8 cellular contexts compared by ENCODE assay signal in the genomic region with DNA sequence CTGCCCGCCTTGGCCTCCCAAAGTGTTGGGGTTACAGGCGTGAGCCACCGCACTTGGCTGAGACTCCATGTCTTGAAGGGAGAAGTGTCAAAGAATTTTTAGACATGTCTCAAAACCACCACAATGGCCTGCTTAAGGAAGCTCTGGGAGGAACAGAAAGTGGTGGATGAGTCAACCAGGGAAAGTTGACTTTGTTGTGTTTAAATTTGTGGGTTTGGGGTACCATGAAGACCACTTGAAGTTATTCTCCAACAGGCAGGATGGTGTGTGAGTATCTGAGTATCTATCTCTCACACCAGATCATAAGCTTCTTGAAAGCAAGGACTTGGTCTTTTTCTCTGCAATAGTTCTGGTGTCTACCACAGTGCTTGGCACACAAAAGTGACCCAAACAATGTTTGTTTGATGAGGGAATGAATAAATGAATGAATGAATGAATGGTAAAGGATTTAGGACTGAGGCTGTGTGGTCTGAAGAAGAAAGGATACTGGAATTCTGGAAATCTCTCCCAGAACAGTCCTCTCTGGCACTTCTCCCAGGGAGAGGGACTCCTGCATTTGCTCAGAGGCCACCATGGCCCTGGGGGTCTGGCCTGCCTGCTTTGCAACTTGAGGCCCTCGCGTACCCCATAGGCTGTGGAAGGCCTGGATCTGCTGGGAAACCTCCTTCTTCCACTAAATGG.
A peak's percentile ranks its signal among the peaks of the same experiment; 100 is the strongest.
DNase-seq lines count a peak whose midpoint lies in the region; ATAC-seq, FAIRE-seq and TF ChIP-seq lines count a peak whose summit lies in the region.

No MANE protein-coding gene starts in this region.

- no peaks in the 10 kb centered on the region for H3K36me3 ChIP-seq in BLaER1
- no peaks in the 10 kb centered on the region for H3K36me3 ChIP-seq in GM12878 (ENCODE audit: control insufficient read depth in 2 of 2, insufficient read depth in 2 of 2, low read length in 1 of 2)

- no peaks in the 10 kb centered on the region for H3K27me3 ChIP-seq in BLaER1
- H3K27me3 ChIP-seq in GM12878 (replicated peaks in 1 of 2; ENCODE audit: control insufficient read depth in 2 of 2, insufficient read depth in 2 of 2, low read length in 1 of 2): no peaks in the 10 kb centered on the region

- POLR2A ChIA-PET in GM12878 (lab: Charles Lee): interaction anchor here (0.6 to 7.3 kb wide), 18 partner anchors 14 to 183 kb away, joined by 3 to 59 read pairs (median 5); no protein-coding TSS in a partner anchor

- RAD21 ChIA-PET in GM12878 (lab: Charles Lee; ENCODE audit: unreplicated experiment): interaction anchor here (0.8 to 8.7 kb wide), 24 partner anchors 9 to 905 kb away, joined by 3 to 137 read pairs (median 18); no protein-coding TSS in a partner anchor

- peak; percentile 59 for FAIRE-seq in GM12878 (lab: Jason Lieb, UNC)

- WGBS in GM12878 (ENCODE audit: insufficient coverage, insufficient replicate concordance, low lambda C conversion rate, missing lambda C conversion rate): 19% methylated on average over 5 of the region's 5 CpGs

- H3K79me2 ChIP-seq in GM12878 (ENCODE audit: control insufficient read depth, insufficient read depth, low read length): peaks cover 2% of the 10 kb centered on the region; the same call in 1 of the 2 replicates

- intact Hi-C loops in GM12878 (cut with micrococcal nuclease; ENCODE audit: unreplicated experiment): loop anchor here (1.0 to 2.0 kb wide), 4 partner anchors 49 to 185 kb away; no protein-coding TSS in a partner anchor

- no peak for TF ChIP-seq CTCF in GM12878 (IDR thresholded peaks at IDR 0.05 in 2 of 3, conservative IDR thresholded peaks at IDR 0.05 in 1 of 3; ENCODE audit: control insufficient read depth in 2 of 3, extremely low read depth in 1 of 3, insufficient read depth in 1 of 3, low read depth in 3 of 3, low read length in 3 of 3)

- TF ChIP-seq EP300 in GM12878 (IDR thresholded peaks at IDR 0.05; ENCODE audit: borderline replicate concordance in 1 of 2, control insufficient read depth in 1 of 2, low read depth in 2 of 2, low read length in 2 of 2): peak; percentile 90 to 97

- peaks cover 47% of the 10 kb centered on the region for H3K4me1 ChIP-seq in BLaER1
- H3K4me1 ChIP-seq in GM12878 (ENCODE audit: control insufficient read depth, insufficient read depth, low read length): peaks cover 74% of the 10 kb centered on the region

- CTCF ChIA-PET in GM12878 (lab: Yijun Ruan, JAX): interaction anchor here (0.6 to 10.7 kb wide), 21 partner anchors 11 to 656 kb away, joined by 3 to 102 read pairs (median 12); no protein-coding TSS in a partner anchor

- H4K20me1 ChIP-seq in BLaER1 (0 out of 2 replicates have a peak, but pooled peaks cover 4% of the 10 kb centered on the region), GM12878 (ENCODE audit: control insufficient read depth, insufficient read depth) (no peaks in the 10 kb centered on the region)

- no peak for TF ChIP-seq RAD21 in GM12878 (IDR thresholded peaks at IDR 0.05; ENCODE audit: insufficient read depth, low read depth, low read length)

- SMC1A ChIA-PET in GM12878 (lab: Charles Lee; ENCODE audit: uncharacterized antibody, unreplicated experiment): interaction anchor here (0.6 to 12.2 kb wide), 39 partner anchors 8 to 545 kb away, joined by 3 to 423 read pairs (median 6); no protein-coding TSS in a partner anchor

- BruUV-seq in GM12878 (replicated peaks; lab: Mats Ljungman, UMichigan): TSS peak; percentile 86

- H3K4me2 ChIP-seq in BLaER1 (peak overlapping the region; percentile 77), GM12878 (ENCODE audit: control insufficient read depth, insufficient read depth) (peak overlapping the region; percentile 91)

- H3K27ac ChIP-seq in BLaER1 (no peak overlapping the region), GM12878 (ENCODE audit: control insufficient read depth, insufficient read depth) (peak overlapping the region; percentile 93)

- no peak overlapping the region for H3K9ac ChIP-seq in BLaER1
- peak overlapping the region; percentile 71 for H3K9ac ChIP-seq in GM12878 (ENCODE audit: control insufficient read depth, insufficient read depth, low read length)

- H3K4me3 ChIP-seq in BLaER1 (no peak overlapping the region), GM12878 (no peak overlapping the region; the same call in 1 of the 2 replicates)

- peak; percentile 96 for DNase-seq in GM12878 (ENCODE audit: low read depth, low spot score)
- DNase-seq in NCI-H2081 (lab: John Stamatoyannopoulos, UW): no peak
- DNase-seq in SHP77 treated with DMSO at 0.1 percent for 48 hours (lab: John Stamatoyannopoulos, UW): no peak
- DNase-seq in NCI-H187 (lab: John Stamatoyannopoulos, UW): no peak

- peak; percentile 44 for ATAC-seq in GM19351 (IDR thresholded peaks at IDR 0.05; ENCODE audit: unreplicated experiment)
- peak; percentile 31 for ATAC-seq in HG03354 (IDR thresholded peaks at IDR 0.05; ENCODE audit: poor library complexity, severe bottlenecking, unreplicated experiment)
- ATAC-seq in GM12878: peak; percentile 62
- ATAC-seq in esophagus mucosa: no peak

- H2AFZ ChIP-seq in GM12878 (ENCODE audit: control insufficient read depth, low read depth, low read length): no peak overlapping the region

- in situ Hi-C loops in GM12878 (cut with MboI): loop anchor here (5.0 kb wide), 1 partner anchor 85 kb away; no protein-coding TSS in a partner anchor

- TF ChIP-seq POLR2A in GM12878 (IDR thresholded peaks at IDR 0.05; ENCODE audit: low read depth, low read length): no peak

- H3K9me3 ChIP-seq in BLaER1 (no peaks in the 10 kb centered on the region), GM12878 (replicated peaks; ENCODE audit: control insufficient read depth, insufficient read depth, low read length) (no peaks in the 10 kb centered on the region)

TF ChIP-seq in GM12878, 131 proteins besides CTCF, POLR2A, EP300 and RAD21 (continues in another document):
- TF ChIP-seq, protein P1, sequence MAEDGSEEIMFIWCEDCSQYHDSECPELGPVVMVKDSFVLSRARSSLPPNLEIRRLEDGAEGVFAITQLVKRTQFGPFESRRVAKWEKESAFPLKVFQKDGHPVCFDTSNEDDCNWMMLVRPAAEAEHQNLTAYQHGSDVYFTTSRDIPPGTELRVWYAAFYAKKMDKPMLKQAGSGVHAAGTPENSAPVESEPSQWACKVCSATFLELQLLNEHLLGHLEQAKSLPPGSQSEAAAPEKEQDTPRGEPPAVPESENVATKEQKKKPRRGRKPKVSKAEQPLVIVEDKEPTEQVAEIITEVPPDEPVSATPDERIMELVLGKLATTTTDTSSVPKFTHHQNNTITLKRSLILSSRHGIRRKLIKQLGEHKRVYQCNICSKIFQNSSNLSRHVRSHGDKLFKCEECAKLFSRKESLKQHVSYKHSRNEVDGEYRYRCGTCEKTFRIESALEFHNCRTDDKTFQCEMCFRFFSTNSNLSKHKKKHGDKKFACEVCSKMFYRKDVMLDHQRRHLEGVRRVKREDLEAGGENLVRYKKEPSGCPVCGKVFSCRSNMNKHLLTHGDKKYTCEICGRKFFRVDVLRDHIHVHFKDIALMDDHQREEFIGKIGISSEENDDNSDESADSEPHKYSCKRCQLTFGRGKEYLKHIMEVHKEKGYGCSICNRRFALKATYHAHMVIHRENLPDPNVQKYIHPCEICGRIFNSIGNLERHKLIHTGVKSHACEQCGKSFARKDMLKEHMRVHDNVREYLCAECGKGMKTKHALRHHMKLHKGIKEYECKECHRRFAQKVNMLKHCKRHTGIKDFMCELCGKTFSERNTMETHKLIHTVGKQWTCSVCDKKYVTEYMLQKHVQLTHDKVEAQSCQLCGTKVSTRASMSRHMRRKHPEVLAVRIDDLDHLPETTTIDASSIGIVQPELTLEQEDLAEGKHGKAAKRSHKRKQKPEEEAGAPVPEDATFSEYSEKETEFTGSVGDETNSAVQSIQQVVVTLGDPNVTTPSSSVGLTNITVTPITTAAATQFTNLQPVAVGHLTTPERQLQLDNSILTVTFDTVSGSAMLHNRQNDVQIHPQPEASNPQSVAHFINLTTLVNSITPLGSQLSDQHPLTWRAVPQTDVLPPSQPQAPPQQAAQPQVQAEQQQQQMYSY (CRISPR knock-in tag; IDR thresholded peaks at IDR 0.05): no peak
- TF ChIP-seq BMI1 (IDR thresholded peaks at IDR 0.05; ENCODE audit: borderline replicate concordance) (peak; percentile 81), ASH2L (IDR thresholded peaks at IDR 0.05; ENCODE audit: borderline replicate concordance, low read depth) (no peak; the same call in 1 of the 2 replicates), DPF2 (IDR thresholded peaks at IDR 0.05) (peak; percentile 99), MTA2 (IDR thresholded peaks at IDR 0.05; ENCODE audit: low read depth) (peak; percentile 95), CBX5 (IDR thresholded peaks at IDR 0.05; ENCODE audit: low read depth) (no peak), SPI1 (IDR thresholded peaks at IDR 0.05; ENCODE audit: borderline replicate concordance, insufficient read depth, low read depth, low read length) (peak; percentile 99), CREM (IDR thresholded peaks at IDR 0.05; ENCODE audit: low read depth) (peak; percentile 96), NFYA (IDR thresholded peaks at IDR 0.05; ENCODE audit: borderline replicate concordance, low read depth, low read length) (no peak)
- TF ChIP-seq, protein P2, sequence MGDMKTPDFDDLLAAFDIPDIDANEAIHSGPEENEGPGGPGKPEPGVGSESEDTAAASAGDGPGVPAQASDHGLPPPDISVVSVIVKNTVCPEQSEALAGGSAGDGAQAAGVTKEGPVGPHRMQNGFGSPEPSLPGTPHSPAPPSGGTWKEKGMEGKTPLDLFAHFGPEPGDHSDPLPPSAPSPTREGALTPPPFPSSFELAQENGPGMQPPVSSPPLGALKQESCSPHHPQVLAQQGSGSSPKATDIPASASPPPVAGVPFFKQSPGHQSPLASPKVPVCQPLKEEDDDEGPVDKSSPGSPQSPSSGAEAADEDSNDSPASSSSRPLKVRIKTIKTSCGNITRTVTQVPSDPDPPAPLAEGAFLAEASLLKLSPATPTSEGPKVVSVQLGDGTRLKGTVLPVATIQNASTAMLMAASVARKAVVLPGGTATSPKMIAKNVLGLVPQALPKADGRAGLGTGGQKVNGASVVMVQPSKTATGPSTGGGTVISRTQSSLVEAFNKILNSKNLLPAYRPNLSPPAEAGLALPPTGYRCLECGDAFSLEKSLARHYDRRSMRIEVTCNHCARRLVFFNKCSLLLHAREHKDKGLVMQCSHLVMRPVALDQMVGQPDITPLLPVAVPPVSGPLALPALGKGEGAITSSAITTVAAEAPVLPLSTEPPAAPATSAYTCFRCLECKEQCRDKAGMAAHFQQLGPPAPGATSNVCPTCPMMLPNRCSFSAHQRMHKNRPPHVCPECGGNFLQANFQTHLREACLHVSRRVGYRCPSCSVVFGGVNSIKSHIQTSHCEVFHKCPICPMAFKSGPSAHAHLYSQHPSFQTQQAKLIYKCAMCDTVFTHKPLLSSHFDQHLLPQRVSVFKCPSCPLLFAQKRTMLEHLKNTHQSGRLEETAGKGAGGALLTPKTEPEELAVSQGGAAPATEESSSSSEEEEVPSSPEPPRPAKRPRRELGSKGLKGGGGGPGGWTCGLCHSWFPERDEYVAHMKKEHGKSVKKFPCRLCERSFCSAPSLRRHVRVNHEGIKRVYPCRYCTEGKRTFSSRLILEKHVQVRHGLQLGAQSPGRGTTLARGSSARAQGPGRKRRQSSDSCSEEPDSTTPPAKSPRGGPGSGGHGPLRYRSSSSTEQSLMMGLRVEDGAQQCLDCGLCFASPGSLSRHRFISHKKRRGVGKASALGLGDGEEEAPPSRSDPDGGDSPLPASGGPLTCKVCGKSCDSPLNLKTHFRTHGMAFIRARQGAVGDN (IDR thresholded peaks at IDR 0.05): peak; percentile 41
